Comparison of ENCODE assay signal across 9 cellular contexts in genomic region chr5:102536323-102536928, GRCh38. TPM values are rescaled to one million over a fixed set of nuclear protein-coding genes. Genes with fewer than 3 reads are reported as not detected.
DNase-seq lines count a peak whose midpoint lies in the region; ATAC-seq and TF ChIP-seq lines count a peak whose summit lies in the region.
"Had no signal": no experiment of that assay in that cellular context is flagged by ENCODE, and none has a peak within 500 bp of the region (broad histone marks: within the 10 kb centered on the region; RNA-seq: fewer than 3 reads in every experiment).

No MANE protein-coding gene starts in this region.

- H3K9ac ChIP-seq in OCI-LY3 (ENCODE audit: low read length): no peak overlapping the region

- TF ChIP-seq CTCF in AG04450 (IDR thresholded peaks at IDR 0.05; ENCODE audit: low read depth, low read length) (peak; percentile 43), GM12873 (IDR thresholded peaks at IDR 0.05; ENCODE audit: insufficient read depth, low read depth, low read length, missing control alignments) (peak; percentile 28), OCI-LY3 (IDR thresholded peaks at IDR 0.05; ENCODE audit: low read depth, low read length) (peak; percentile 44), fibroblast of mammary gland (conservative IDR thresholded peaks at IDR 0.05; ENCODE audit: control insufficient read depth, insufficient read depth, low read depth, low read length) (peak; percentile 41), tibial nerve (IDR thresholded peaks at IDR 0.05) (peak in 2 of 5 experiments; percentile 9 to 10)

- H3K36me3 ChIP-seq in OCI-LY3 (replicated peaks; ENCODE audit: low read depth, low read length) (no peaks in the 10 kb centered on the region), tibial nerve (no peaks in the 10 kb centered on the region)

- H3K27me3 ChIP-seq in AG04450 (ENCODE audit: control insufficient read depth, insufficient read depth, low read length) (no peaks in the 10 kb centered on the region), OCI-LY3 (ENCODE audit: low read depth, low read length) (no peaks in the 10 kb centered on the region), tibial nerve (no peaks in the 10 kb centered on the region)

- H2AFZ ChIP-seq in OCI-LY3 (ENCODE audit: low read depth, low read length): no peak overlapping the region

- intact Hi-C loops in left colon (cut with DNase I, micrococcal nuclease): no loop called here

- no peak for TF ChIP-seq POLR2A in tibial nerve (IDR thresholded peaks at IDR 0.05)

- H3K9me3 ChIP-seq in AG04450 (ENCODE audit: control insufficient read depth, insufficient read depth, low read length) (no peaks in the 10 kb centered on the region), OCI-LY3 (ENCODE audit: insufficient read depth, low read length) (no peaks in the 10 kb centered on the region), tibial nerve (no peaks in the 10 kb centered on the region)

- ATAC-seq in left colon: no peak

- no peaks in the 10 kb centered on the region for H3K4me1 ChIP-seq in OCI-LY3 (ENCODE audit: low read length)
- H3K4me1 ChIP-seq in tibial nerve: peaks cover 0 to 6% (median 2%) of the 10 kb centered on the region in 4 donors

- DNase-seq in AG04450 (ENCODE audit: low read depth, low spot score) (no peak), fibroblast of mammary gland (ENCODE audit: low read depth) (peak; percentile 30), tibial nerve (ENCODE audit: low spot score in 2 of 2) (no peak), NCI-H128 (lab: John Stamatoyannopoulos, UW; ENCODE audit: unreplicated experiment) (no peak), NCI-H226 (no peak), left colon (no peak)
- DNase-seq: activated CD4-positive, alpha-beta memory T cell treated with anti-CD3 and anti-CD28 coated beads for 36 hours had no signal

- H3K79me2 ChIP-seq in OCI-LY3 (ENCODE audit: low read length): no peaks in the 10 kb centered on the region

- CTCF ChIA-PET in AG04450 (lab: Charles Lee): interaction anchor here (0.6 to 4.6 kb wide), 9 partner anchors 11 to 602 kb away, joined by 3 to 35 read pairs (median 3); no protein-coding TSS in a partner anchor

- no peak for TF ChIP-seq EP300 in tibial nerve (IDR thresholded peaks at IDR 0.05)

- H3K4me3 ChIP-seq in AG04450 (ENCODE audit: low read depth, low read length) (no peak overlapping the region), OCI-LY3 (ENCODE audit: low read length) (no peak overlapping the region), fibroblast of mammary gland (ENCODE audit: control insufficient read depth, low read depth, low read length) (no peak overlapping the region), tibial nerve (no peak overlapping the region)

- no peak overlapping the region for H3K4me2 ChIP-seq in OCI-LY3 (ENCODE audit: low read length)

- H3K27ac ChIP-seq in AG04450 (ENCODE audit: low read depth, low read length) (no peak overlapping the region), OCI-LY3 (ENCODE audit: low read length) (no peak overlapping the region), tibial nerve (no peak overlapping the region)

- H4K20me1 ChIP-seq in OCI-LY3 (ENCODE audit: insufficient read depth, low read length): no peaks in the 10 kb centered on the region

- POLR2A ChIA-PET in AG04450 (lab: Yijun Ruan, JAX): no interaction called here

RNA-seq across cellular contexts. Expression of gene SLCO6A1, which starts 37.6 kb away (rescaled TPM):
- not detected in 2 replicates for polyA plus RNA-seq in AG04450 (2011; rRNA removed)
- not detected in 2 replicates for polyA minus RNA-seq in AG04450 (2011; rRNA and poly(A)+ RNA removed)
- total RNA-seq in tibial nerve (not detected), left colon (not detected)
- total RNA-seq: activated CD4-positive, alpha-beta memory T cell treated with anti-CD3 and anti-CD28 coated beads for 36 hours had no signal
